ENCODE assay signal across 1 cellular context in the genomic region with DNA sequence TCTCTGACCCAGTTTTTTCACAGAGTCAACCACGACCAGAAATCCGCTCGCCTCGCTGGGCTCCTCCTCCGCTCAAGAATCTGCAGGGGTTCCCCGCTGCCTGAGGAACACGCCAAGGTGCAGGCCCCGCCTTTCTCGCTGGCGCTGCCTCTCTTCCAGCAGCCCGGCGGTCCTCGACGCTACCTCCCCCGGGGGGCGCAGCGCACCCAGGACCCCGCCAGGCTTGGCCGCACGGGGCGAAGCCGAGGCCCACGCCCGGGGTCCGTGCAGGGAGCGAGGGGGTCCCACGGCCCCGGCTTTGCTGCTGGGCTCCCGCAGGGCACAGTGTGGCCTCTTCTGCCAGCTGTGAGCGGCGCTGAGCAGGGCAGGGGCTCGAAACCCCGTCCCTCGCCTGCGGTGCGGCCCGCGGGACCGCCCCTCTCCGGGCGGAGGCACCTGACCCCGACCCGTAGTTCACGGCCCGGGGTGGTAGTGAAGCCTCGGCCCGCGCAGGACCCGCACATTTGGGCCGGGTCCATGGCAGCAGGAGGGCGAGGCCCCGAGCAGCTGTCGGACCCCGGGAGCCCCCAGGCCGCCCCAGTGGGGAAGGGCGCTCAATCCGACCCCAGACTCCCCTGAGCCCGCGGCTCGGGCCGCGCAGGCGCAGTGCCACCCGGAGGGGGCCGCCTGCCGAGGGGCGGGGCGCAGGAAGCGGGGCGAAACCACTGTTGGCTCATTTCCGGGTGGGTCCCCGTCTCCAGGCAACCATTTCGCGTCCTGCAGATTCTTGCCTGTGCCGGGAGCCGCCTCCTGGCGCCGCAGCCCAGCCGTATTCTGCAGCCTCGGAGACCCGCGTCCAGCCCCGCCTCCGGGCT.
A peak's percentile ranks its signal among the peaks of the same experiment; 100 is the strongest.
TF ChIP-seq lines count a peak whose summit lies in the region.

No MANE protein-coding gene starts in this region.

TF ChIP-seq in HepG2, 621 proteins besides CTCF, POLR2A, EP300 and RAD21 (continued from another document and continues in another):
- TF ChIP-seq ETV5 (CRISPR knock-in tag; IDR thresholded peaks at IDR 0.05; ENCODE audit: borderline replicate concordance) (peak; percentile 67), ATM (IDR thresholded peaks at IDR 0.05; ENCODE audit: borderline replicate concordance) (no peak), ZNF678 (CRISPR knock-in tag; IDR thresholded peaks at IDR 0.05) (no peak), ZNF720 (CRISPR knock-in tag; IDR thresholded peaks at IDR 0.05) (no peak), ZSCAN21 (CRISPR knock-in tag; IDR thresholded peaks at IDR 0.05; ENCODE audit: borderline replicate concordance) (no peak), TBX2 (CRISPR knock-in tag; IDR thresholded peaks at IDR 0.05; ENCODE audit: borderline replicate concordance) (peak; percentile 57; the same call in 1 of the 2 replicates), ZNF138 (CRISPR knock-in tag; IDR thresholded peaks at IDR 0.05; ENCODE audit: low read depth) (no peak), FOXJ3 (CRISPR knock-in tag; IDR thresholded peaks at IDR 0.05; ENCODE audit: borderline replicate concordance) (no peak), KDM5A (IDR thresholded peaks at IDR 0.05; ENCODE audit: borderline replicate concordance, low read length) (no peak; the same call in 1 of the 2 replicates), KLF16 (CRISPR knock-in tag; IDR thresholded peaks at IDR 0.05) (no peak), ZNF570 (CRISPR knock-in tag; IDR thresholded peaks at IDR 0.05; ENCODE audit: borderline replicate concordance) (no peak), RFX3 (CRISPR knock-in tag; IDR thresholded peaks at IDR 0.05) (peak; percentile 89), U2AF1 (optimal IDR thresholded peaks at IDR 0.05; ENCODE audit: low read depth, low read length) (no peak), ZNF350 (CRISPR knock-in tag; IDR thresholded peaks at IDR 0.05; ENCODE audit: borderline replicate concordance, low read depth) (no peak), HOXA3 (CRISPR knock-in tag; IDR thresholded peaks at IDR 0.05) (no peak), ZNF674 (CRISPR knock-in tag; IDR thresholded peaks at IDR 0.05; ENCODE audit: low read depth) (no peak), ZNF441 (CRISPR knock-in tag; IDR thresholded peaks at IDR 0.05; ENCODE audit: borderline replicate concordance) (peak; percentile 20; the same call in 1 of the 2 replicates), HMGA1 (CRISPR knock-in tag; conservative IDR thresholded peaks at IDR 0.05) (no peak), FOXO1 (CRISPR knock-in tag; IDR thresholded peaks at IDR 0.05) (no peak), SP1 (IDR thresholded peaks at IDR 0.05) (no peak), SP1 (CRISPR knock-in tag; IDR thresholded peaks at IDR 0.05) (peak; percentile 31; the same call in 1 of the 2 replicates), HMG20B (CRISPR knock-in tag; conservative IDR thresholded peaks at IDR 0.05) (no peak), KMT2A (CRISPR knock-in tag; IDR thresholded peaks at IDR 0.05) (no peak), MEIS2 (CRISPR knock-in tag; IDR thresholded peaks at IDR 0.05) (no peak), CBX2 (IDR thresholded peaks at IDR 0.05; ENCODE audit: low read depth, low read length) (no peak), CBX2 (CRISPR knock-in tag; IDR thresholded peaks at IDR 0.05; ENCODE audit: low read depth) (no peak), CENPT (CRISPR knock-in tag; IDR thresholded peaks at IDR 0.05; ENCODE audit: low read depth) (no peak), NFKB2 (CRISPR knock-in tag; IDR thresholded peaks at IDR 0.05; ENCODE audit: borderline replicate concordance) (peak; percentile 58; the same call in 1 of the 2 replicates)
- TF ChIP-seq, protein P1, sequence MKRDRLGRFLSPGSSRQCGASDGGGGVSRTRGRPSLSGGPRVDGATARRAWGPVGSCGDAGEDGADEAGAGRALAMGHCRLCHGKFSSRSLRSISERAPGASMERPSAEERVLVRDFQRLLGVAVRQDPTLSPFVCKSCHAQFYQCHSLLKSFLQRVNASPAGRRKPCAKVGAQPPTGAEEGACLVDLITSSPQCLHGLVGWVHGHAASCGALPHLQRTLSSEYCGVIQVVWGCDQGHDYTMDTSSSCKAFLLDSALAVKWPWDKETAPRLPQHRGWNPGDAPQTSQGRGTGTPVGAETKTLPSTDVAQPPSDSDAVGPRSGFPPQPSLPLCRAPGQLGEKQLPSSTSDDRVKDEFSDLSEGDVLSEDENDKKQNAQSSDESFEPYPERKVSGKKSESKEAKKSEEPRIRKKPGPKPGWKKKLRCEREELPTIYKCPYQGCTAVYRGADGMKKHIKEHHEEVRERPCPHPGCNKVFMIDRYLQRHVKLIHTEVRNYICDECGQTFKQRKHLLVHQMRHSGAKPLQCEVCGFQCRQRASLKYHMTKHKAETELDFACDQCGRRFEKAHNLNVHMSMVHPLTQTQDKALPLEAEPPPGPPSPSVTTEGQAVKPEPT (CRISPR knock-in tag; IDR thresholded peaks at IDR 0.05; ENCODE audit: low read depth), result no peak
- TF ChIP-seq, protein P2, sequence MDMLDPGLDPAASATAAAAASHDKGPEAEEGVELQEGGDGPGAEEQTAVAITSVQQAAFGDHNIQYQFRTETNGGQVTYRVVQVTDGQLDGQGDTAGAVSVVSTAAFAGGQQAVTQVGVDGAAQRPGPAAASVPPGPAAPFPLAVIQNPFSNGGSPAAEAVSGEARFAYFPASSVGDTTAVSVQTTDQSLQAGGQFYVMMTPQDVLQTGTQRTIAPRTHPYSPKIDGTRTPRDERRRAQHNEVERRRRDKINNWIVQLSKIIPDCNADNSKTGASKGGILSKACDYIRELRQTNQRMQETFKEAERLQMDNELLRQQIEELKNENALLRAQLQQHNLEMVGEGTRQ (IDR thresholded peaks at IDR 0.05; ENCODE audit: low read depth, low read length), result no peak
- TF ChIP-seq, protein P2 (CRISPR knock-in tag; IDR thresholded peaks at IDR 0.05; ENCODE audit: borderline replicate concordance), result no peak
- TF ChIP-seq, protein P3, sequence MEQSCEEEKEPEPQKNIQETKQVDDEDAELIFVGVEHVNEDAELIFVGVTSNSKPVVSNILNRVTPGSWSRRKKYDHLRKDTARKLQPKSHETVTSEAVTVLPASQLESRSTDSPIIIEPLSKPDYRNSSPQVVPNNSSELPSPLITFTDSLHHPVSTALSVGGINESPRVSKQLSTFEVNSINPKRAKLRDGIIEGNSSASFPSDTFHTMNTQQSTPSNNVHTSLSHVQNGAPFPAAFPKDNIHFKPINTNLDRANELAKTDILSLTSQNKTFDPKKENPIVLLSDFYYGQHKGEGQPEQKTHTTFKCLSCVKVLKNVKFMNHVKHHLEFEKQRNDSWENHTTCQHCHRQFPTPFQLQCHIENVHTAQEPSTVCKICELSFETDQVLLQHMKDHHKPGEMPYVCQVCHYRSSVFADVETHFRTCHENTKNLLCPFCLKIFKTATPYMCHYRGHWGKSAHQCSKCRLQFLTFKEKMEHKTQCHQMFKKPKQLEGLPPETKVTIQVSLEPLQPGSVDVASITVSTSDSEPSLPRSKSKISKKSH (CRISPR knock-in tag; IDR thresholded peaks at IDR 0.05; ENCODE audit: borderline replicate concordance), result no peak
- TF ChIP-seq, protein P4, sequence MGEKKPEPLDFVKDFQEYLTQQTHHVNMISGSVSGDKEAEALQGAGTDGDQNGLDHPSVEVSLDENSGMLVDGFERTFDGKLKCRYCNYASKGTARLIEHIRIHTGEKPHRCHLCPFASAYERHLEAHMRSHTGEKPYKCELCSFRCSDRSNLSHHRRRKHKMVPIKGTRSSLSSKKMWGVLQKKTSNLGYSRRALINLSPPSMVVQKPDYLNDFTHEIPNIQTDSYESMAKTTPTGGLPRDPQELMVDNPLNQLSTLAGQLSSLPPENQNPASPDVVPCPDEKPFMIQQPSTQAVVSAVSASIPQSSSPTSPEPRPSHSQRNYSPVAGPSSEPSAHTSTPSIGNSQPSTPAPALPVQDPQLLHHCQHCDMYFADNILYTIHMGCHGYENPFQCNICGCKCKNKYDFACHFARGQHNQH (CRISPR knock-in tag; IDR thresholded peaks at IDR 0.05), result no peak
- TF ChIP-seq, protein P5, sequence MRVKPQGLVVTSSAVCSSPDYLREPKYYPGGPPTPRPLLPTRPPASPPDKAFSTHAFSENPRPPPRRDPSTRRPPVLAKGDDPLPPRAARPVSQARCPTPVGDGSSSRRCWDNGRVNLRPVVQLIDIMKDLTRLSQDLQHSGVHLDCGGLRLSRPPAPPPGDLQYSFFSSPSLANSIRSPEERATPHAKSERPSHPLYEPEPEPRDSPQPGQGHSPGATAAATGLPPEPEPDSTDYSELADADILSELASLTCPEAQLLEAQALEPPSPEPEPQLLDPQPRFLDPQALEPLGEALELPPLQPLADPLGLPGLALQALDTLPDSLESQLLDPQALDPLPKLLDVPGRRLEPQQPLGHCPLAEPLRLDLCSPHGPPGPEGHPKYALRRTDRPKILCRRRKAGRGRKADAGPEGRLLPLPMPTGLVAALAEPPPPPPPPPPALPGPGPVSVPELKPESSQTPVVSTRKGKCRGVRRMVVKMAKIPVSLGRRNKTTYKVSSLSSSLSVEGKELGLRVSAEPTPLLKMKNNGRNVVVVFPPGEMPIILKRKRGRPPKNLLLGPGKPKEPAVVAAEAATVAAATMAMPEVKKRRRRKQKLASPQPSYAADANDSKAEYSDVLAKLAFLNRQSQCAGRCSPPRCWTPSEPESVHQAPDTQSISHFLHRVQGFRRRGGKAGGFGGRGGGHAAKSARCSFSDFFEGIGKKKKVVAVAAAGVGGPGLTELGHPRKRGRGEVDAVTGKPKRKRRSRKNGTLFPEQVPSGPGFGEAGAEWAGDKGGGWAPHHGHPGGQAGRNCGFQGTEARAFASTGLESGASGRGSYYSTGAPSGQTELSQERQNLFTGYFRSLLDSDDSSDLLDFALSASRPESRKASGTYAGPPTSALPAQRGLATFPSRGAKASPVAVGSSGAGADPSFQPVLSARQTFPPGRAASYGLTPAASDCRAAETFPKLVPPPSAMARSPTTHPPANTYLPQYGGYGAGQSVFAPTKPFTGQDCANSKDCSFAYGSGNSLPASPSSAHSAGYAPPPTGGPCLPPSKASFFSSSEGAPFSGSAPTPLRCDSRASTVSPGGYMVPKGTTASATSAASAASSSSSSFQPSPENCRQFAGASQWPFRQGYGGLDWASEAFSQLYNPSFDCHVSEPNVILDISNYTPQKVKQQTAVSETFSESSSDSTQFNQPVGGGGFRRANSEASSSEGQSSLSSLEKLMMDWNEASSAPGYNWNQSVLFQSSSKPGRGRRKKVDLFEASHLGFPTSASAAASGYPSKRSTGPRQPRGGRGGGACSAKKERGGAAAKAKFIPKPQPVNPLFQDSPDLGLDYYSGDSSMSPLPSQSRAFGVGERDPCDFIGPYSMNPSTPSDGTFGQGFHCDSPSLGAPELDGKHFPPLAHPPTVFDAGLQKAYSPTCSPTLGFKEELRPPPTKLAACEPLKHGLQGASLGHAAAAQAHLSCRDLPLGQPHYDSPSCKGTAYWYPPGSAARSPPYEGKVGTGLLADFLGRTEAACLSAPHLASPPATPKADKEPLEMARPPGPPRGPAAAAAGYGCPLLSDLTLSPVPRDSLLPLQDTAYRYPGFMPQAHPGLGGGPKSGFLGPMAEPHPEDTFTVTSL (CRISPR knock-in tag; IDR thresholded peaks at IDR 0.05; ENCODE audit: borderline replicate concordance), result no peak; the same call in 1 of the 2 replicates
- TF ChIP-seq, protein P6, sequence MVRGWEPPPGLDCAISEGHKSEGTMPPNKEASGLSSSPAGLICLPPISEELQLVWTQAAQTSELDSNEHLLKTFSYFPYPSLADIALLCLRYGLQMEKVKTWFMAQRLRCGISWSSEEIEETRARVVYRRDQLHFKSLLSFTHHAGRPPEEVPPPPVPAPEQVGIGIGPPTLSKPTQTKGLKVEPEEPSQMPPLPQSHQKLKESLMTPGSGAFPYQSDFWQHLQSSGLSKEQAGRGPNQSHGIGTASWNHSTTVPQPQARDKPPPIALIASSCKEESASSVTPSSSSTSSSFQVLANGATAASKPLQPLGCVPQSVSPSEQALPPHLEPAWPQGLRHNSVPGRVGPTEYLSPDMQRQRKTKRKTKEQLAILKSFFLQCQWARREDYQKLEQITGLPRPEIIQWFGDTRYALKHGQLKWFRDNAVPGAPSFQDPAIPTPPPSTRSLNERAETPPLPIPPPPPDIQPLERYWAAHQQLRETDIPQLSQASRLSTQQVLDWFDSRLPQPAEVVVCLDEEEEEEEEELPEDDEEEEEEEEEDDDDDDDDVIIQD (CRISPR knock-in tag; IDR thresholded peaks at IDR 0.05; ENCODE audit: low read depth), result no peak
- TF ChIP-seq, protein P7, sequence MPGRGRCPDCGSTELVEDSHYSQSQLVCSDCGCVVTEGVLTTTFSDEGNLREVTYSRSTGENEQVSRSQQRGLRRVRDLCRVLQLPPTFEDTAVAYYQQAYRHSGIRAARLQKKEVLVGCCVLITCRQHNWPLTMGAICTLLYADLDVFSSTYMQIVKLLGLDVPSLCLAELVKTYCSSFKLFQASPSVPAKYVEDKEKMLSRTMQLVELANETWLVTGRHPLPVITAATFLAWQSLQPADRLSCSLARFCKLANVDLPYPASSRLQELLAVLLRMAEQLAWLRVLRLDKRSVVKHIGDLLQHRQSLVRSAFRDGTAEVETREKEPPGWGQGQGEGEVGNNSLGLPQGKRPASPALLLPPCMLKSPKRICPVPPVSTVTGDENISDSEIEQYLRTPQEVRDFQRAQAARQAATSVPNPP (CRISPR knock-in tag; IDR thresholded peaks at IDR 0.05), result peak; percentile 56; the same call in 1 of the 2 replicates
- TF ChIP-seq, protein P8, sequence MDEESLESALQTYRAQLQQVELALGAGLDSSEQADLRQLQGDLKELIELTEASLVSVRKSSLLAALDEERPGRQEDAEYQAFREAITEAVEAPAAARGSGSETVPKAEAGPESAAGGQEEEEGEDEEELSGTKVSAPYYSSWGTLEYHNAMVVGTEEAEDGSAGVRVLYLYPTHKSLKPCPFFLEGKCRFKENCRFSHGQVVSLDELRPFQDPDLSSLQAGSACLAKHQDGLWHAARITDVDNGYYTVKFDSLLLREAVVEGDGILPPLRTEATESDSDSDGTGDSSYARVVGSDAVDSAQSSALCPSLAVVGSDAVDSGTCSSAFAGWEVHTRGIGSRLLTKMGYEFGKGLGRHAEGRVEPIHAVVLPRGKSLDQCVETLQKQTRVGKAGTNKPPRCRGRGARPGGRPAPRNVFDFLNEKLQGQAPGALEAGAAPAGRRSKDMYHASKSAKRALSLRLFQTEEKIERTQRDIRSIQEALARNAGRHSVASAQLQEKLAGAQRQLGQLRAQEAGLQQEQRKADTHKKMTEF (CRISPR knock-in tag; IDR thresholded peaks at IDR 0.05), result peak; percentile 74; the same call in 1 of the 2 replicates
